28 cellular contexts compared by ENCODE assay signal in genomic region chr17:31997005-31997404, GRCh38.
"Had no signal": no experiment of that assay in that cellular context is flagged by ENCODE, and none has a peak within 500 bp of the region (broad histone marks: within the 10 kb centered on the region; RNA-seq: fewer than 3 reads in every experiment).

No MANE protein-coding gene starts in this region.

- H3K27me3 ChIP-seq: adrenal gland, ascending aorta, breast epithelium, cardiac muscle cell, colonic mucosa had no signal

- H3K27ac ChIP-seq: adrenal gland, ascending aorta, breast epithelium, cardiac muscle cell, colonic mucosa had no signal

- H3K36me3 ChIP-seq: colonic mucosa had no signal

- H3K4me1 ChIP-seq: adrenal gland, ascending aorta, breast epithelium, colonic mucosa had no signal

- H3K4me3 Mint-ChIP-seq: activated CD4-positive, alpha-beta memory T cell treated with anti-CD3 and anti-CD28 coated beads for 36 hours; activated CD8-positive, alpha-beta memory T cell treated with anti-CD3 and anti-CD28 coated beads, Interleukin-2, amount 10 ng/mL, durations not matched to agents 7 days and 5 days; activated CD8-positive, alpha-beta T cell treated with anti-CD3 and anti-CD28 coated beads, Interleukin-2, amount 10 ng/mL, durations not matched to agents 7 days and 5 days; activated naive CD4-positive, alpha-beta T cell treated with anti-CD3 and anti-CD28 coated beads for 36 hours; activated naive CD4-positive, alpha-beta T cell treated with anti-CD3 and anti-CD28 coated beads, Interleukin-2, amount 50 U/mL, for 24 hours; activated naive CD8-positive, alpha-beta T cell treated with anti-CD3 and anti-CD28 coated beads for 36 hours; activated naive CD8-positive, alpha-beta T cell treated with anti-CD3 and anti-CD28 coated beads, Interleukin-2, amount 50 U/mL, for 24 hours; activated T-helper 1 cell treated with anti-CD3 and anti-CD28 coated beads, Interleukin-12 subunit alpha, Interleukin-12 subunit beta, Interleukin-2, Interleukin-4 antibody, amounts not matched to agents 30 ng/mL and 10 ng/mL and 1 ng/mL, durations not matched to agents 14 hours and 24 hours and 36 hours; brain had no signal

- H3K9me3 ChIP-seq: adrenal gland, ascending aorta, breast epithelium, colonic mucosa had no signal

- H3K4me1 Mint-ChIP-seq: activated naive CD4-positive, alpha-beta T cell treated with anti-CD3 and anti-CD28 coated beads, Interleukin-2, amount 50 U/mL, for 24 hours; activated naive CD8-positive, alpha-beta T cell treated with anti-CD3 and anti-CD28 coated beads for 36 hours; activated naive CD8-positive, alpha-beta T cell treated with anti-CD3 and anti-CD28 coated beads, Interleukin-2, amount 50 U/mL, for 24 hours; brain had no signal

- H3K27ac Mint-ChIP-seq: activated CD4-positive, alpha-beta memory T cell treated with anti-CD3 and anti-CD28 coated beads for 36 hours; activated CD8-positive, alpha-beta memory T cell treated with anti-CD3 and anti-CD28 coated beads, Interleukin-2, amount 10 ng/mL, durations not matched to agents 7 days and 5 days; activated CD8-positive, alpha-beta T cell treated with anti-CD3 and anti-CD28 coated beads, Interleukin-2, amount 10 ng/mL, durations not matched to agents 7 days and 5 days; activated naive CD4-positive, alpha-beta T cell treated with anti-CD3 and anti-CD28 coated beads for 36 hours; activated naive CD4-positive, alpha-beta T cell treated with anti-CD3 and anti-CD28 coated beads, Interleukin-2, amount 50 U/mL, for 24 hours; activated naive CD8-positive, alpha-beta T cell treated with anti-CD3 and anti-CD28 coated beads for 36 hours; activated naive CD8-positive, alpha-beta T cell treated with anti-CD3 and anti-CD28 coated beads, Interleukin-2, amount 50 U/mL, for 24 hours; activated T-helper 1 cell treated with anti-CD3 and anti-CD28 coated beads, Interleukin-12 subunit alpha, Interleukin-12 subunit beta, Interleukin-2, Interleukin-4 antibody, amounts not matched to agents 30 ng/mL and 10 ng/mL and 1 ng/mL, durations not matched to agents 14 hours and 24 hours and 36 hours; activated T-helper 2 cell treated with anti-CD3 and anti-CD28 coated beads, Interferon-gamma antibody, Interleukin-2, Interleukin-4, amounts not matched to agents 10 μg/mL and 5 μg/mL and 100 μg/mL, durations not matched to agents 14 hours and 24 hours and 36 hours; brain had no signal

- H3K27me3 Mint-ChIP-seq: activated CD4-positive, alpha-beta memory T cell treated with anti-CD3 and anti-CD28 coated beads for 36 hours; activated CD8-positive, alpha-beta memory T cell treated with anti-CD3 and anti-CD28 coated beads, Interleukin-2, amount 10 ng/mL, durations not matched to agents 7 days and 5 days; activated naive CD4-positive, alpha-beta T cell treated with anti-CD3 and anti-CD28 coated beads, Interleukin-2, amount 50 U/mL, for 24 hours; activated naive CD8-positive, alpha-beta T cell treated with anti-CD3 and anti-CD28 coated beads for 36 hours; activated naive CD8-positive, alpha-beta T cell treated with anti-CD3 and anti-CD28 coated beads, Interleukin-2, amount 50 U/mL, for 24 hours; brain had no signal

- DNase-seq: activated CD4-positive, alpha-beta memory T cell treated with anti-CD3 and anti-CD28 coated beads for 36 hours; activated CD4-positive, alpha-beta T cell treated with anti-CD3 and anti-CD28 coated beads for 1 hour; activated CD4-positive, alpha-beta T cell treated with anti-CD3 and anti-CD28 coated beads for 4 hours; activated CD8-positive, alpha-beta memory T cell treated with anti-CD3 and anti-CD28 coated beads, Interleukin-2, amount 10 ng/mL, durations not matched to agents 7 days and 5 days; activated CD8-positive, alpha-beta memory T cell treated with anti-CD3 and anti-CD28 coated beads, Interleukin-2, amount 50 U/mL, for 4 hours; activated CD8-positive, alpha-beta T cell treated with anti-CD3 and anti-CD28 coated beads, Interleukin-2, amount 10 ng/mL, durations not matched to agents 7 days and 5 days; activated effector memory CD4-positive, alpha-beta T cell treated with anti-CD3 and anti-CD28 coated beads, Interleukin-2, amount 50 U/mL, for 16 hours; activated naive CD4-positive, alpha-beta T cell treated with anti-CD3 and anti-CD28 coated beads for 36 hours; activated naive CD8-positive, alpha-beta T cell treated with anti-CD3 and anti-CD28 coated beads for 36 hours; activated naive CD8-positive, alpha-beta T cell treated with anti-CD3 and anti-CD28 coated beads, Interleukin-2, amount 50 U/mL, for 24 hours; activated T-cell treated with anti-CD3 and anti-CD28 coated beads, Interleukin-2, amount 50 U/mL, for 1 hour; activated T-cell treated with anti-CD3 and anti-CD28 coated beads, Interleukin-2, amount 50 U/mL, for 48 hours; adrenal gland; central memory CD4-positive, alpha-beta T cell; cerebellar nuclear complex; colonic mucosa; effector CD8-positive, alpha-beta T cell; foreskin fibroblast; head of caudate nucleus; T-helper 2 cell had no signal

- H3K9me3 Mint-ChIP-seq: activated CD4-positive, alpha-beta memory T cell treated with anti-CD3 and anti-CD28 coated beads for 36 hours; activated naive CD4-positive, alpha-beta T cell treated with anti-CD3 and anti-CD28 coated beads for 36 hours; activated naive CD4-positive, alpha-beta T cell treated with anti-CD3 and anti-CD28 coated beads, Interleukin-2, amount 50 U/mL, for 24 hours; activated naive CD8-positive, alpha-beta T cell treated with anti-CD3 and anti-CD28 coated beads for 36 hours; activated naive CD8-positive, alpha-beta T cell treated with anti-CD3 and anti-CD28 coated beads, Interleukin-2, amount 50 U/mL, for 24 hours; activated T-helper 1 cell treated with anti-CD3 and anti-CD28 coated beads, Interleukin-12 subunit alpha, Interleukin-12 subunit beta, Interleukin-2, Interleukin-4 antibody, amounts not matched to agents 30 ng/mL and 10 ng/mL and 1 ng/mL, durations not matched to agents 14 hours and 24 hours and 36 hours; activated T-helper 2 cell treated with anti-CD3 and anti-CD28 coated beads, Interferon-gamma antibody, Interleukin-2, Interleukin-4, amounts not matched to agents 10 μg/mL and 5 μg/mL and 100 μg/mL, durations not matched to agents 14 hours and 24 hours and 36 hours; brain had no signal

- ATAC-seq: activated CD8-positive, alpha-beta memory T cell treated with anti-CD3 and anti-CD28 coated beads, Interleukin-2, amount 10 ng/mL, durations not matched to agents 7 days and 5 days; activated CD8-positive, alpha-beta T cell treated with anti-CD3 and anti-CD28 coated beads, Interleukin-2, amount 10 ng/mL, durations not matched to agents 7 days and 5 days; activated naive CD8-positive, alpha-beta T cell treated with anti-CD3 and anti-CD28 coated beads, Interleukin-2, amount 50 U/mL, for 24 hours; esophagus mucosa had no signal

- H3K4me3 ChIP-seq: adrenal gland, ascending aorta, breast epithelium, cardiac muscle cell, colonic mucosa had no signal
